In the genomic region with DNA sequence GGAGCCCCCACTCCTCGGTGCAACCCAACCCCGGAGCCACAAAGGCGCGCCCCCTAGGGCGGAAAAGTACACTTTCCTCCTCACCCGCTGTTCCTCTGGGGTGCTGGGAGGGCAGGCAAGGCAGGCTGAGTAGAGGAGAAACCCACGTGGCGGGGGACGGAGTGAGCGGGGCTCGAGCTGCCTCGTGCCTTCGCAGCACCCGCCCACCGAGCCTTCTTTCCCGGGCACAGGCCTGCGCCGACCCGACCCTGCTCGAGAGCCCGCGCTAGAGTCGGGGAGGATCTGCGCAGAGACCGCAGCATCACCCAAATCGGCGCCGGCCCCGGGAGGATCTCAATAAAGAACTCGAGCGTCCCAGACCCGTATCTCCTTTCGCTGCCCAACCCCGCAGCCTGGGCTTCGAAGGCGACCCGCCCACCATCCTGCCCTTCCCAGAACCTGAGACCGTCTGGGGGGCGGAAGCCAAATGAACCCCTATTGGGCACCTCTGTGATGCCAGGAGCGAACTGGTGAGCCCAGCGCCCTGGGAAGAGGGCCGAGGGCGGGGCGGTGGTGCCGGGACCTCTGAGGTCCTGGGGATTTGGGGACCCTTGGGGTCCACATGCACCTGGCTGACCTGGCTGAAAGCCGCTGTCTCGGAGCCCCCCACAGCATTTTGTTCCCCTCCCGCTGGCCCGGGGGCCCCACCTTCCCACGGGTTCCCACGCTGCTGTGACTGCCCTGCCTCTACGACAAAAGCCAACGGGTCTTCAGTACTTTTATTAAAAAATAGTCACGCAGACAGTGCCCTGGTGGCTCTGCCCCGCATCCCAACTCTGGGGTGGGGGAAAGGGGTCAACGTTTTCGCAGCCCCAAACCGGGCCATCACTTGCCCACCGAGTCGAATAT, we compare ENCODE assay signal across 1 cellular context.
TF ChIP-seq lines count a peak whose summit lies in the region.

No MANE protein-coding gene starts in this region.

TF ChIP-seq in K562, 482 proteins besides CTCF, POLR2A, EP300 and RAD21:
- TF ChIP-seq POLR2AphosphoS5 (IDR thresholded peaks at IDR 0.05; ENCODE audit: control insufficient read depth, insufficient read depth, low read depth, low read length): no peak
- TF ChIP-seq, protein P1, sequence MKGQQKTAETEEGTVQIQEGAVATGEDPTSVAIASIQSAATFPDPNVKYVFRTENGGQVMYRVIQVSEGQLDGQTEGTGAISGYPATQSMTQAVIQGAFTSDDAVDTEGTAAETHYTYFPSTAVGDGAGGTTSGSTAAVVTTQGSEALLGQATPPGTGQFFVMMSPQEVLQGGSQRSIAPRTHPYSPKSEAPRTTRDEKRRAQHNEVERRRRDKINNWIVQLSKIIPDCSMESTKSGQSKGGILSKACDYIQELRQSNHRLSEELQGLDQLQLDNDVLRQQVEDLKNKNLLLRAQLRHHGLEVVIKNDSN (CRISPR knock-in tag; IDR thresholded peaks at IDR 0.05): no peak
- TF ChIP-seq HDAC2 (IDR thresholded peaks at IDR 0.05): no peak
- peak; percentile 36; the same call in 1 of the 2 replicates for TF ChIP-seq POLR2G (IDR thresholded peaks at IDR 0.05; ENCODE audit: low read depth, low read length)
